14 cellular contexts compared by ENCODE assay signal in the genomic region with DNA sequence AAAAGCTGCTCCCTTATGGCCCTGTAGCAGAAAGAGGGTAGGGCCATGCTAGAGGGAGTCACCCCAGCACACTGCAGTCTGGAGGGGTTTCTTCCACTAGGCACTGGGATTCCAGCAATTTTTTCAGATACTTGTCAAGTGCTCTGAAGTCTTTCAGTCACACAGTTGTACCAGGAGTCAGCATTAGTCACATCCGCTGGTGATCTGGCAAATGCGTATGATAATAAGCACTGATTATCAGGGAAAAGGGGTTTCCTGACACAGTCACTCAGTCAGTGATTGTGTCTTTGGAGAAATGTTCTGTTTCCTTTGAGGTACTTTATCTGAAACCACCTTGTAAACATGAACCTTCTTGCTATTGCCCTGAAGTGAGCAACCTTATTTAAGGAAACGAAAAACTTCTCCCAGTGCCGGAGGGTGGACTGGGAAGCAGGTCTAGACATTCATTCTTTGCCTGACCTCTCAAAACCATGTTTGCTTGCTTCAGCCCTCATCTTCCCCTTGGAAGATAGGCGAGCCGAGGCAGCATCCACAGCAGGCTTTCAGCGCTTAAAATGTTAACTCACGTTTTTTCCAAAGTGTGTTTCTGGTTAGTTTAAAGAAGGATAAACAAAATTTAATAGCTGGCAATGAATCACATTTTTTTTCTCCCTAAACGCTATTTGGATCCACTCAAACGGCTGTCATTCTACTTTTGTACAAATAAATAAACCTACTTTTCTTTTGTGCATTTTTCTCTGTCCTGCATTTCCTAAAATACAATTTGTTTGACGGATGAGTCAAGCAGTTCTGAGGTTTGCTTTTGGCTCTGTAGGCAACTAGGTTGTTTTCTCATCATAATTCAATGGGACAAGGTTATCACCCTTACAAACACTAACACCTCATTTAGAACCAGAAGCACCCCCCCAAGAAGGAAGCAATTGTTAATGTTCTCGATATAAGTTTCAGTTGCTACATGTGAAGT.
A peak's percentile ranks its signal among the peaks of the same experiment; 100 is the strongest.
DNase-seq lines count a peak whose midpoint lies in the region; ATAC-seq, FAIRE-seq and TF ChIP-seq lines count a peak whose summit lies in the region.
"Had no signal": no experiment of that assay in that cellular context is flagged by ENCODE, and none has a peak within 500 bp of the region (broad histone marks: within the 10 kb centered on the region; RNA-seq: fewer than 3 reads in every experiment).

No MANE protein-coding gene starts in this region.

- H3K9me3 Mint-ChIP-seq in neural progenitor cell = no peaks in the 10 kb centered on the region
- H3K9me3 Mint-ChIP-seq: activated T-cell treated with anti-CD3 and anti-CD28 coated beads, Interleukin-2, amount 50 U/mL, for 4 hours; dendritic cell treated with granulocyte-macrophage colony-stimulating factor and Interleukin-4, amounts not matched to agents 40 ng/mL and 50 ng/mL, for 4 days had no signal

- POLR2A ChIA-PET in IMR-90 (lab: Charles Lee; ENCODE audit: unreplicated experiment) = no interaction called here

- DNase-seq in AG08396 (ENCODE audit: low spot score) (peak; percentile 64), IMR-90 (peak; percentile 98), astrocyte of the spinal cord (ENCODE audit: low read depth, low spot score) (peak; percentile 93), keratinocyte (ENCODE audit: low read depth, low spot score) (peak; percentile 97), HuH-7.5 (ENCODE audit: low spot score) (no peak), NCI-H1417 (lab: John Stamatoyannopoulos, UW) (no peak), NCI-H2196 treated with DMSO at 0.1 percent for 48 hours (lab: John Stamatoyannopoulos, UW; ENCODE audit: unreplicated experiment) (no peak), neural progenitor cell (ENCODE audit: low spot score) (no peak)
- DNase-seq: activated T-cell treated with anti-CD3 and anti-CD28 coated beads, Interleukin-2, amount 50 U/mL, for 4 hours; CD4-positive, CD25-positive, alpha-beta regulatory T cell; left lung; stimulated activated CD4-positive, alpha-beta T cell treated with anti-CD3 and anti-CD28 coated beads, Interleukin-12 subunit alpha, Interleukin-12 subunit beta, amount 100 ng/mL, for 4 hours; stomach had no signal

- H3K9me3 ChIP-seq in IMR-90 (ENCODE audit: control insufficient read depth, insufficient read depth, low read length) (no peaks in the 10 kb centered on the region), keratinocyte (ENCODE audit: control insufficient read depth, low read depth, low read length) (no peaks in the 10 kb centered on the region), neural progenitor cell (ENCODE audit: low read depth) (no peaks in the 10 kb centered on the region)
- H3K9me3 ChIP-seq: left lung, stomach had no signal

- no CpG with 5 or more reads among the region's 12 CpGs for WGBS in IMR-90 (ENCODE audit: extremely low coverage in 2 of 2, insufficient read length in 1 of 2), 2 experiments

- no peak for TF ChIP-seq CTCF in IMR-90 (conservative IDR thresholded peaks at IDR 0.05; ENCODE audit: low read depth, low read length)
- no peak for TF ChIP-seq CTCF in astrocyte of the spinal cord (IDR thresholded peaks at IDR 0.05; ENCODE audit: low read depth, low read length)
- TF ChIP-seq CTCF in keratinocyte (optimal IDR thresholded peaks at IDR 0.05 in 1 of 3, IDR thresholded peaks at IDR 0.05 in 1 of 3, conservative IDR thresholded peaks at IDR 0.05 in 1 of 3; ENCODE audit: extremely low read depth in 1 of 3, insufficient read depth in 2 of 3, low read length in 3 of 3) = no peak
- no peak for TF ChIP-seq CTCF in neural progenitor cell (IDR thresholded peaks at IDR 0.05)

- H3K9me1 ChIP-seq in IMR-90 (ENCODE audit: insufficient read depth, low read length) (peaks cover 38% of the 10 kb centered on the region), keratinocyte (ENCODE audit: control insufficient read depth, extremely low read depth, insufficient read depth, low read length) (no peaks in the 10 kb centered on the region)

- peak; percentile 98 for FAIRE-seq in keratinocyte (lab: Jason Lieb, UNC)

- H3K56ac ChIP-seq in IMR-90 (ENCODE audit: extremely low read depth, insufficient read depth, low read length) = peak overlapping the region; percentile 83

- H3K27me3 Mint-ChIP-seq in neural progenitor cell (ENCODE audit: insufficient read depth, low read depth) = peaks cover 11% of the 10 kb centered on the region

- H2AK5ac ChIP-seq in IMR-90 (ENCODE audit: low read depth, low read length) = peak overlapping the region; percentile 77

- H3K4ac ChIP-seq in IMR-90 (ENCODE audit: low read depth, low read length) = peak overlapping the region; percentile 93

- peak; percentile 73 for ATAC-seq in IMR-90 (ENCODE audit: low read depth)
- ATAC-seq: activated T-cell treated with anti-CD3 and anti-CD28 coated beads, Interleukin-2, amount 50 U/mL, for 4 hours; left lung had no signal

- H4K91ac ChIP-seq in IMR-90 (ENCODE audit: insufficient read depth, low read depth, low read length) = peak overlapping the region; percentile 75

- peaks cover 0 to 52% of the 10 kb centered on the region in 2 experiments; a peak in 2 of 4 replicates for H3K79me1 ChIP-seq in IMR-90 (ENCODE audit: low read depth in 1 of 2, low read length in 2 of 2)

- CTCF ChIA-PET in IMR-90 (lab: Yijun Ruan, JAX) = no interaction called here

- H3K79me2 ChIP-seq in keratinocyte (ENCODE audit: control insufficient read depth, insufficient read depth, low read length) (no peaks in the 10 kb centered on the region), neural progenitor cell (ENCODE audit: low read depth) (no peaks in the 10 kb centered on the region)

- H2AFZ ChIP-seq in IMR-90 (replicated peaks; ENCODE audit: low read length, poor library complexity) = peak overlapping the region; percentile 65
- H2AFZ ChIP-seq in keratinocyte (ENCODE audit: control insufficient read depth, low read length) = peak overlapping the region; percentile 17
- H2AFZ ChIP-seq in neural progenitor cell (replicated peaks) = no peak overlapping the region

- H3K4me1 ChIP-seq in IMR-90 (ENCODE audit: control insufficient read depth, insufficient read depth, low read length) (peaks cover 26% of the 10 kb centered on the region), keratinocyte (ENCODE audit: control insufficient read depth, extremely low read depth, insufficient read depth, low read length) (peaks cover 68% of the 10 kb centered on the region), neural progenitor cell (peaks cover under 1% of the 10 kb centered on the region)
- H3K4me1 ChIP-seq: left lung had no signal

- intact Hi-C loops in IMR-90 (cut with micrococcal nuclease) = no loop called here

- H2BK15ac ChIP-seq in IMR-90 (ENCODE audit: low read depth, low read length) = peak overlapping the region; percentile 94; the same call in 2 of the 3 replicates

- H3F3A ChIP-seq in neural progenitor cell (ENCODE audit: low read depth) = no peaks in the 10 kb centered on the region

- TF ChIP-seq POLR2A in IMR-90 (IDR thresholded peaks at IDR 0.05; ENCODE audit: low read depth, low read length) = peak; percentile 63

- H2BK5ac ChIP-seq in IMR-90 (ENCODE audit: low read depth, low read length, poor library complexity, severe bottlenecking) = peak overlapping the region; percentile 92

- peak overlapping the region; percentile 51 for H3K18ac ChIP-seq in IMR-90 (ENCODE audit: low read depth, low read length)

- peak overlapping the region; percentile 89 for H3K14ac ChIP-seq in IMR-90 (replicated peaks; ENCODE audit: low read depth, low read length)

- no peak overlapping the region for H3K27ac Mint-ChIP-seq in neural progenitor cell
- H3K27ac Mint-ChIP-seq: CD4-positive, CD25-positive, alpha-beta regulatory T cell; dendritic cell treated with granulocyte-macrophage colony-stimulating factor and Interleukin-4, amounts not matched to agents 40 ng/mL and 50 ng/mL, for 4 days had no signal

- TF ChIP-seq RAD21 in IMR-90 (IDR thresholded peaks at IDR 0.05; ENCODE audit: low read length) = no peak

- in situ Hi-C loops in IMR-90 (cut with MboI; ENCODE audit: low sequenced_read_pairs) = no loop called here
- in situ Hi-C loops in astrocyte of the spinal cord (cut with HindIII; ENCODE audit: low sequenced_read_pairs) = no loop called here

- TSS peak; percentile 96 for BruUV-seq in IMR-90 (replicated peaks; lab: Mats Ljungman, UMichigan)

- peaks cover 4% of the 10 kb centered on the region; the same call in 1 of the 2 replicates for H4K20me1 ChIP-seq in IMR-90 (ENCODE audit: insufficient read depth, low read length)
- H4K20me1 ChIP-seq in keratinocyte (ENCODE audit: control insufficient read depth, extremely low read depth, insufficient read depth, low read length) = no peaks in the 10 kb centered on the region
- no peaks in the 10 kb centered on the region for H4K20me1 ChIP-seq in neural progenitor cell (ENCODE audit: low read depth)

- dilution Hi-C loops in IMR-90 (cut with HindIII; ENCODE audit: low sequenced_read_pairs, unreplicated experiment) = no loop called here
- dilution Hi-C loops in keratinocyte (cut with MboI; ENCODE audit: extremely low pct_ligation_motif_present, low sequenced_read_pairs) = no loop called here

- no peaks in the 10 kb centered on the region for H3K36me3 Mint-ChIP-seq in neural progenitor cell
- H3K36me3 Mint-ChIP-seq: CD4-positive, CD25-positive, alpha-beta regulatory T cell had no signal

- H3K27ac ChIP-seq in IMR-90 (ENCODE audit: insufficient read depth, low read length) (peak overlapping the region; percentile 34), keratinocyte (ENCODE audit: control insufficient read depth, insufficient read depth, low read length) (peak overlapping the region; percentile 92), neural progenitor cell (no peak overlapping the region)
- H3K27ac ChIP-seq: left lung, stomach had no signal

- H3K4me1 Mint-ChIP-seq in neural progenitor cell = peaks cover 4% of the 10 kb centered on the region
- H3K4me1 Mint-ChIP-seq: CD4-positive, CD25-positive, alpha-beta regulatory T cell had no signal

- H3K27me3 ChIP-seq in IMR-90 (ENCODE audit: control insufficient read depth, insufficient read depth, low read length) (no peaks in the 10 kb centered on the region), keratinocyte (ENCODE audit: control insufficient read depth, extremely low read depth, insufficient read depth, low read length) (no peaks in the 10 kb centered on the region), neural progenitor cell (no peaks in the 10 kb centered on the region)

- H2BK120ac ChIP-seq in IMR-90 (ENCODE audit: low read depth, low read length) = peak overlapping the region; percentile 93

- peak overlapping the region; percentile 96 for H3K23ac ChIP-seq in IMR-90 (ENCODE audit: low read depth, low read length)

- H4K8ac ChIP-seq in IMR-90 (ENCODE audit: low read depth in 2 of 2, low read length in 2 of 2) = peak overlapping the region; percentile 0 to 81; a peak in 3 of 4 replicates

- H3K4me2 ChIP-seq in IMR-90 (ENCODE audit: low read depth, low read length) (peak overlapping the region; percentile 63), keratinocyte (ENCODE audit: control insufficient read depth, extremely low read depth, insufficient read depth, low read depth, low read length) (peak overlapping the region; percentile 70), neural progenitor cell (no peak overlapping the region)

- H3K4me3 ChIP-seq in IMR-90 (ENCODE audit: insufficient read depth, low read depth, low read length) = peak overlapping the region; percentile 9; the same call in 1 of the 2 replicates
- H3K4me3 ChIP-seq in astrocyte of the spinal cord (ENCODE audit: low read depth, low read length) = no peak overlapping the region
- H3K4me3 ChIP-seq in keratinocyte (ENCODE audit: control insufficient read depth in 2 of 3, extremely low read depth in 1 of 3, insufficient read depth in 2 of 3, low read depth in 1 of 3, low read length in 3 of 3) = peak overlapping the region in 2 of 3 experiments; percentile 22 to 51
- H3K4me3 ChIP-seq in neural progenitor cell = no peak overlapping the region
- H3K4me3 ChIP-seq: left lung, stomach had no signal

- peak overlapping the region; percentile 42; the same call in 1 of the 2 replicates for H4K5ac ChIP-seq in IMR-90 (ENCODE audit: low read depth, low read length)

- H2AK9ac ChIP-seq in IMR-90 (replicated peaks; ENCODE audit: low read depth, low read length, poor library complexity) = peak overlapping the region; percentile 91

- H3K36me3 ChIP-seq in IMR-90 (ENCODE audit: control insufficient read depth, insufficient read depth, low read length) (no peaks in the 10 kb centered on the region), keratinocyte (ENCODE audit: control insufficient read depth in 2 of 2, extremely low read depth in 1 of 2, insufficient read depth in 2 of 2, low read length in 2 of 2) (no peaks in the 10 kb centered on the region), neural progenitor cell (no peaks in the 10 kb centered on the region)
- H3K36me3 ChIP-seq: left lung, stomach had no signal

- H3K4me3 Mint-ChIP-seq in neural progenitor cell = no peak overlapping the region
- H3K4me3 Mint-ChIP-seq: activated T-cell treated with anti-CD3 and anti-CD28 coated beads, Interleukin-2, amount 50 U/mL, for 4 hours; CD4-positive, CD25-positive, alpha-beta regulatory T cell; dendritic cell treated with granulocyte-macrophage colony-stimulating factor and Interleukin-4, amounts not matched to agents 40 ng/mL and 50 ng/mL, for 4 days had no signal

- H2BK20ac ChIP-seq in IMR-90 (ENCODE audit: low read depth, low read length) = peak overlapping the region; percentile 89

- H3K9ac ChIP-seq in IMR-90 (ENCODE audit: low read depth, low read length) (no peak overlapping the region; the same call in 1 of the 2 replicates), keratinocyte (ENCODE audit: control insufficient read depth, extremely low read depth, insufficient read depth, low read length) (peak overlapping the region; percentile 43), neural progenitor cell (no peak overlapping the region)

Comparison
In these comparisons a context has a peak if more than half of its experiments do, and no peak if none do; other contexts are left out.
1. DNase-seq: peak in AG08396 (single experiment), IMR-90 (single experiment), astrocyte of the spinal cord (single experiment) and keratinocyte (single experiment); none in HuH-7.5 (single experiment), NCI-H1417 (0 of 3), NCI-H2196 treated with DMSO at 0.1 percent for 48 hours (single experiment) and neural progenitor cell (single experiment).
2. H3K4me3 ChIP-seq: peak in IMR-90 (single experiment) and keratinocyte (2 of 3); none in astrocyte of the spinal cord (single experiment) and neural progenitor cell (single experiment).